8 cellular contexts compared by ENCODE assay signal in genomic region chr1:44594871-44595735, GRCh38.
DNase-seq lines count a peak whose midpoint lies in the region; ATAC-seq and TF ChIP-seq lines count a peak whose summit lies in the region.

No MANE protein-coding gene starts in this region.

- no peaks in the 10 kb centered on the region for H3K27me3 ChIP-seq in HAP-1 (ENCODE audit: low read depth)

- no peak for ATAC-seq in GM19328 (IDR thresholded peaks at IDR 0.05; ENCODE audit: unreplicated experiment)

- 20 to 21% methylated on average over 14 of the region's 14 CpGs for WGBS in lower leg skin, 2 donors

- TF ChIP-seq POLR2A in lower leg skin (IDR thresholded peaks at IDR 0.05), result no peak

- H3K4me1 Mint-ChIP-seq in chondrocyte (ENCODE audit: low read depth), result no peaks in the 10 kb centered on the region

- intact Hi-C loops in lower leg skin (cut with DNase I; ENCODE audit: low total_unique reads), result loop anchor here (5.0 to 10.0 kb wide), 2 partner anchors 220 to 378 kb away; no protein-coding TSS in a partner anchor

- H3K27me3 Mint-ChIP-seq in chondrocyte (ENCODE audit: low read depth), result peaks cover 20% of the 10 kb centered on the region

- H3K4me3 ChIP-seq in HAP-1 (no peak overlapping the region), lower leg skin (ENCODE audit: low read depth, poor library complexity, severe bottlenecking) (no peak overlapping the region)

- DNase-seq in COLO668 (lab: John Stamatoyannopoulos, UW; ENCODE audit: unreplicated experiment), result peak; percentile 93
- peak; percentile 43 to 93 for DNase-seq in HAP-1 (ENCODE audit: low spot score in 2 of 2)
- DNase-seq in NCI-H2196 (lab: John Stamatoyannopoulos, UW; ENCODE audit: unreplicated experiment), result peak; percentile 75
- peak; percentile 88 for DNase-seq in activated CD4-positive, alpha-beta T cell treated with anti-CD3 and anti-CD28 coated beads for 48 hours
- peak; percentile 90 for DNase-seq in chondrocyte (ENCODE audit: low spot score)
- DNase-seq in lower leg skin (ENCODE audit: low spot score in 2 of 2), result peak; percentile 36 to 93
- peak; percentile 53 to 65 (median 54) for DNase-seq in stimulated activated CD4-positive, alpha-beta T cell treated with anti-CD3 and anti-CD28 coated beads, TNF-alpha, amount 100 ng/mL, for 4 hours (ENCODE audit: low read depth in 3 of 3)

- no peak overlapping the region for H3K4me3 Mint-ChIP-seq in chondrocyte (ENCODE audit: unreplicated experiment)

- H3K36me3 Mint-ChIP-seq in chondrocyte (ENCODE audit: low read depth), result no peaks in the 10 kb centered on the region

- TF ChIP-seq CTCF in chondrocyte (IDR thresholded peaks at IDR 0.05), result peak; percentile 99
- peak in 1 of 3 donors; percentile 83 for TF ChIP-seq CTCF in lower leg skin (IDR thresholded peaks at IDR 0.05)

- no peak overlapping the region for H3K27ac Mint-ChIP-seq in chondrocyte (ENCODE audit: unreplicated experiment)

- in situ Hi-C loops in HAP-1 (cut with MboI; ENCODE audit: low sequenced_read_pairs), result loop anchor here (5.0 kb wide), 2 partner anchors 218 to 378 kb away; no protein-coding TSS in a partner anchor

- peaks cover 3% of the 10 kb centered on the region; the same call in 1 of the 2 replicates for H3K4me1 ChIP-seq in HAP-1

- no peaks in the 10 kb centered on the region for H3K36me3 ChIP-seq in HAP-1 (replicated peaks)

- H3K9me3 Mint-ChIP-seq in chondrocyte (ENCODE audit: low read depth), result no peaks in the 10 kb centered on the region

- no peaks in the 10 kb centered on the region for H3K9me3 ChIP-seq in HAP-1
